Comparison of ENCODE assay signal across 8 cellular contexts in genomic region chr1:154420172-154420571, GRCh38. TPM values are rescaled to one million over a fixed set of nuclear protein-coding genes. Genes with fewer than 3 reads are reported as not detected.
DNase-seq lines count a peak whose midpoint lies in the region; ATAC-seq and TF ChIP-seq lines count a peak whose summit lies in the region.

No MANE protein-coding gene starts in this region.

- H3K27me3 ChIP-seq in AG04450 (ENCODE audit: control insufficient read depth, insufficient read depth, low read length) = peaks cover 3% of the 10 kb centered on the region

- H3K4me1 ChIP-seq in HEK293 (ENCODE audit: control insufficient read depth, insufficient read depth, low read length) = peaks cover 21% of the 10 kb centered on the region

- H3K4me3 Mint-ChIP-seq in memory B cell = peak overlapping the region; percentile 51

- peaks cover 24% of the 10 kb centered on the region for H3K4me1 Mint-ChIP-seq in memory B cell

- H3K36me3 Mint-ChIP-seq in memory B cell = no peaks in the 10 kb centered on the region

- DNase-seq in AG04450 (ENCODE audit: low read depth, low spot score) (no peak), T1000 (lab: John Stamatoyannopoulos, UW) (peak; percentile 72), memory B cell (ENCODE audit: low spot score in 2 of 2) (no peak), substantia nigra (lab: John Stamatoyannopoulos, UW) (peak in 32 of 49 donors; percentile 20 to 86 (median 52)), NCI-H2227 treated with DMSO at 0.1 percent for 48 hours (lab: John Stamatoyannopoulos, UW) (no peak)

- CTCF ChIA-PET in AG04450 (lab: Charles Lee) = interaction anchor here (0.8 to 1.9 kb wide), 4 partner anchors 10 to 87 kb away, joined by 3 to 9 read pairs (median 4); no protein-coding TSS in a partner anchor
- CTCF ChIA-PET in HEK293 (lab: Yijun Ruan, JAX) = interaction anchor here (0.6 to 1.2 kb wide), 5 partner anchors 22 to 127 kb away, joined by 3 to 5 read pairs (median 3); no protein-coding TSS in a partner anchor

- H3K9me3 ChIP-seq in AG04450 (ENCODE audit: control insufficient read depth, insufficient read depth, low read length) (no peaks in the 10 kb centered on the region), HEK293 (ENCODE audit: control insufficient read depth, insufficient read depth, low read depth, low read length) (no peaks in the 10 kb centered on the region)

- H3K27ac Mint-ChIP-seq in memory B cell = peak overlapping the region; percentile 75

- ATAC-seq in memory B cell (ENCODE audit: low read depth) (peak; percentile 76), GM18520 (IDR thresholded peaks at IDR 0.05; ENCODE audit: unreplicated experiment) (no peak)

- H3K27me3 Mint-ChIP-seq in memory B cell = no peaks in the 10 kb centered on the region

- H3K27ac ChIP-seq in AG04450 (ENCODE audit: low read depth, low read length) = peak overlapping the region; percentile 94
- H3K27ac ChIP-seq in HEK293 (ENCODE audit: extremely low read depth, low read depth, low read length) = no peak overlapping the region; the same call in 1 of the 2 replicates
- H3K27ac ChIP-seq in cingulate gyrus (ENCODE audit: low read depth, low read length) = peak overlapping the region; percentile 91
- peak overlapping the region; percentile 80 for H3K27ac ChIP-seq in substantia nigra (ENCODE audit: low read depth, low read length, poor library complexity, severe bottlenecking)

- H3K4me3 ChIP-seq in AG04450 (ENCODE audit: low read depth, low read length) (no peak overlapping the region), HEK293 (ENCODE audit: low read depth, low read length) (no peak overlapping the region)

- TF ChIP-seq CTCF in AG04450 (IDR thresholded peaks at IDR 0.05; ENCODE audit: low read depth, low read length) (no peak), HEK293 (tag by site-specific recombination; IDR thresholded peaks at IDR 0.05) (no peak)

- POLR2A ChIA-PET in AG04450 (lab: Yijun Ruan, JAX) = interaction anchor here (0.6 to 1.7 kb wide), 3 partner anchors 14 to 79 kb away, joined by 3 to 9 read pairs (median 7); no protein-coding TSS in a partner anchor
- POLR2A ChIA-PET in HEK293 (lab: Yijun Ruan, JAX) = interaction anchor here (0.6 to 1.0 kb wide), 3 partner anchors 16 to 64 kb away, joined by 3 to 10 read pairs (median 3); no protein-coding TSS in a partner anchor

- no peaks in the 10 kb centered on the region for H3K9me3 Mint-ChIP-seq in memory B cell

- no peaks in the 10 kb centered on the region for H3K36me3 ChIP-seq in HEK293 (ENCODE audit: control insufficient read depth in 2 of 2, insufficient read depth in 1 of 2, low read length in 2 of 2)

TF ChIP-seq in HEK293, 187 proteins besides CTCF, POLR2A, EP300 and RAD21 (continues in another document):
- TF ChIP-seq ZNF16 (tag by site-specific recombination; IDR thresholded peaks at IDR 0.05; ENCODE audit: low read depth) (no peak), ZNF580 (tag by site-specific recombination; IDR thresholded peaks at IDR 0.05) (no peak), ZNF677 (tag by site-specific recombination; IDR thresholded peaks at IDR 0.05) (no peak), ZNF155 (tag by site-specific recombination; IDR thresholded peaks at IDR 0.05) (no peak), ZNF248 (tag by site-specific recombination; IDR thresholded peaks at IDR 0.05) (no peak), ZNF292 (tag by site-specific recombination; IDR thresholded peaks at IDR 0.05; ENCODE audit: borderline replicate concordance, low read depth) (no peak), HOXC10 (CRISPR knock-in tag; IDR thresholded peaks at IDR 0.05) (no peak), ZNF624 (tag by site-specific recombination; IDR thresholded peaks at IDR 0.05) (no peak), KLF1 (tag by site-specific recombination; IDR thresholded peaks at IDR 0.05) (no peak), ZNF626 (tag by site-specific recombination; IDR thresholded peaks at IDR 0.05) (no peak), ZNF274 (IDR thresholded peaks at IDR 0.05; ENCODE audit: low read length) (no peak), ZNF274 (tag by site-specific recombination; IDR thresholded peaks at IDR 0.05; ENCODE audit: borderline replicate concordance) (no peak), IKZF3 (tag by site-specific recombination; IDR thresholded peaks at IDR 0.05) (no peak), ZNF658 (tag by site-specific recombination; IDR thresholded peaks at IDR 0.05) (no peak), ZNF549 (tag by site-specific recombination; IDR thresholded peaks at IDR 0.05) (no peak), ZNF692 (tag by site-specific recombination; IDR thresholded peaks at IDR 0.05) (no peak), ZNF350 (tag by site-specific recombination; IDR thresholded peaks at IDR 0.05) (no peak), TRIM28 (IDR thresholded peaks at IDR 0.05; ENCODE audit: borderline replicate concordance, low read length) (no peak), ZIC2 (tag by site-specific recombination; IDR thresholded peaks at IDR 0.05) (peak; percentile 81), ZNF146 (tag by site-specific recombination; IDR thresholded peaks at IDR 0.05) (no peak), SCRT2 (tag by site-specific recombination; IDR thresholded peaks at IDR 0.05) (peak; percentile 86), ZNF558 (tag by site-specific recombination; IDR thresholded peaks at IDR 0.05) (no peak), ZNF792 (tag by site-specific recombination; IDR thresholded peaks at IDR 0.05) (no peak), ZNF548 (tag by site-specific recombination; IDR thresholded peaks at IDR 0.05) (no peak), BCL11B (tag by site-specific recombination; IDR thresholded peaks at IDR 0.05; ENCODE audit: low read depth) (no peak), ZNF529 (tag by site-specific recombination; IDR thresholded peaks at IDR 0.05; ENCODE audit: insufficient replicate concordance) (no peak), YY1 (tag by site-specific recombination; IDR thresholded peaks at IDR 0.05) (no peak), ZNF596 (tag by site-specific recombination; IDR thresholded peaks at IDR 0.05) (no peak), ZNF473 (tag by site-specific recombination; IDR thresholded peaks at IDR 0.05) (no peak), KLF7 (tag by site-specific recombination; IDR thresholded peaks at IDR 0.05; ENCODE audit: borderline replicate concordance) (no peak)
- TF ChIP-seq, protein P1, sequence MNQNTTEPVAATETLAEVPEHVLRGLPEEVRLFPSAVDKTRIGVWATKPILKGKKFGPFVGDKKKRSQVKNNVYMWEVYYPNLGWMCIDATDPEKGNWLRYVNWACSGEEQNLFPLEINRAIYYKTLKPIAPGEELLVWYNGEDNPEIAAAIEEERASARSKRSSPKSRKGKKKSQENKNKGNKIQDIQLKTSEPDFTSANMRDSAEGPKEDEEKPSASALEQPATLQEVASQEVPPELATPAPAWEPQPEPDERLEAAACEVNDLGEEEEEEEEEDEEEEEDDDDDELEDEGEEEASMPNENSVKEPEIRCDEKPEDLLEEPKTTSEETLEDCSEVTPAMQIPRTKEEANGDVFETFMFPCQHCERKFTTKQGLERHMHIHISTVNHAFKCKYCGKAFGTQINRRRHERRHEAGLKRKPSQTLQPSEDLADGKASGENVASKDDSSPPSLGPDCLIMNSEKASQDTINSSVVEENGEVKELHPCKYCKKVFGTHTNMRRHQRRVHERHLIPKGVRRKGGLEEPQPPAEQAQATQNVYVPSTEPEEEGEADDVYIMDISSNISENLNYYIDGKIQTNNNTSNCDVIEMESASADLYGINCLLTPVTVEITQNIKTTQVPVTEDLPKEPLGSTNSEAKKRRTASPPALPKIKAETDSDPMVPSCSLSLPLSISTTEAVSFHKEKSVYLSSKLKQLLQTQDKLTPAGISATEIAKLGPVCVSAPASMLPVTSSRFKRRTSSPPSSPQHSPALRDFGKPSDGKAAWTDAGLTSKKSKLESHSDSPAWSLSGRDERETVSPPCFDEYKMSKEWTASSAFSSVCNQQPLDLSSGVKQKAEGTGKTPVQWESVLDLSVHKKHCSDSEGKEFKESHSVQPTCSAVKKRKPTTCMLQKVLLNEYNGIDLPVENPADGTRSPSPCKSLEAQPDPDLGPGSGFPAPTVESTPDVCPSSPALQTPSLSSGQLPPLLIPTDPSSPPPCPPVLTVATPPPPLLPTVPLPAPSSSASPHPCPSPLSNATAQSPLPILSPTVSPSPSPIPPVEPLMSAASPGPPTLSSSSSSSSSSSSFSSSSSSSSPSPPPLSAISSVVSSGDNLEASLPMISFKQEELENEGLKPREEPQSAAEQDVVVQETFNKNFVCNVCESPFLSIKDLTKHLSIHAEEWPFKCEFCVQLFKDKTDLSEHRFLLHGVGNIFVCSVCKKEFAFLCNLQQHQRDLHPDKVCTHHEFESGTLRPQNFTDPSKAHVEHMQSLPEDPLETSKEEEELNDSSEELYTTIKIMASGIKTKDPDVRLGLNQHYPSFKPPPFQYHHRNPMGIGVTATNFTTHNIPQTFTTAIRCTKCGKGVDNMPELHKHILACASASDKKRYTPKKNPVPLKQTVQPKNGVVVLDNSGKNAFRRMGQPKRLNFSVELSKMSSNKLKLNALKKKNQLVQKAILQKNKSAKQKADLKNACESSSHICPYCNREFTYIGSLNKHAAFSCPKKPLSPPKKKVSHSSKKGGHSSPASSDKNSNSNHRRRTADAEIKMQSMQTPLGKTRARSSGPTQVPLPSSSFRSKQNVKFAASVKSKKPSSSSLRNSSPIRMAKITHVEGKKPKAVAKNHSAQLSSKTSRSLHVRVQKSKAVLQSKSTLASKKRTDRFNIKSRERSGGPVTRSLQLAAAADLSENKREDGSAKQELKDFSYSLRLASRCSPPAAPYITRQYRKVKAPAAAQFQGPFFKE (tag by site-specific recombination; IDR thresholded peaks at IDR 0.05; ENCODE audit: borderline replicate concordance) = no peak

RNA-seq across cellular contexts. Expression of gene IL6R, which starts 15.0 kb away (rescaled TPM):
- polyA plus RNA-seq in AG04450 (2011; rRNA removed) = 5.9 and 6.1 TPM in 2 replicates
- polyA minus RNA-seq in AG04450 (2011; rRNA and poly(A)+ RNA removed) = 8.3 and 14.7 TPM in 2 replicates

Comparison
In these comparisons a context has a peak if more than half of its experiments do, and no peak if none do; other contexts are left out.
1. DNase-seq: peak in T1000 (single experiment) and substantia nigra (32 of 49); none in AG04450 (single experiment), memory B cell (0 of 2) and NCI-H2227 treated with DMSO at 0.1 percent for 48 hours (single experiment).